8 cellular contexts compared by ENCODE assay signal in genomic region chr15:41972341-41973237, GRCh38. TPM values are rescaled to one million over a fixed set of nuclear protein-coding genes. Genes with fewer than 3 reads are reported as not detected.
DNase-seq lines count a peak whose midpoint lies in the region; ATAC-seq and TF ChIP-seq lines count a peak whose summit lies in the region.

Gene EHD4, minus strand, starts transcription at chr15:41972557. Its CDS starts 63 bp downstream, at chr15:41972494.

- no peaks in the 10 kb centered on the region for H3K9me3 Mint-ChIP-seq in activated naive CD8-positive, alpha-beta T cell treated with anti-CD3 and anti-CD28 coated beads, Interleukin-2, amount 50 U/mL, for 24 hours

- TF ChIP-seq CTCF in GM12873 (IDR thresholded peaks at IDR 0.05; ENCODE audit: insufficient read depth, low read depth, low read length, missing control alignments) (peak; percentile 42), cardiac muscle cell (IDR thresholded peaks at IDR 0.05; ENCODE audit: low read depth, low read length) (peak; percentile 27), parathyroid adenoma (IDR thresholded peaks at IDR 0.05) (peak; percentile 46), transverse colon (IDR thresholded peaks at IDR 0.05) (peak in 3 of 5 experiments; percentile 28 to 47 (median 39))

- peak within 1 kb of the TSS; percentile 91 for H3K27ac Mint-ChIP-seq in activated naive CD8-positive, alpha-beta T cell treated with anti-CD3 and anti-CD28 coated beads, Interleukin-2, amount 50 U/mL, for 24 hours

- H3K36me3 ChIP-seq in cardiac muscle cell (no peaks in the 10 kb centered on the region), parathyroid adenoma (ENCODE audit: control insufficient read depth, insufficient read depth, low read length) (no peaks in the 10 kb centered on the region), transverse colon (no peaks in the 10 kb centered on the region)

- 1 to 25% methylated on average over 4 to 64 of the region's 66 CpGs for WGBS in transverse colon (ENCODE audit: low coverage in 1 of 2), 2 donors

- peak; percentile 92 for TF ChIP-seq POLR2A in transverse colon (IDR thresholded peaks at IDR 0.05)

- H3K4me2 ChIP-seq in parathyroid adenoma (ENCODE audit: low read length): peak within 1 kb of the TSS; percentile 89

- no peaks in the 10 kb centered on the region for H3K9me3 ChIP-seq in cardiac muscle cell (ENCODE audit: low read depth)
- H3K9me3 ChIP-seq in parathyroid adenoma (ENCODE audit: control insufficient read depth, low read length): no peaks in the 10 kb centered on the region
- no peaks in the 10 kb centered on the region for H3K9me3 ChIP-seq in transverse colon

- DNase-seq in NCI-H1417 (lab: John Stamatoyannopoulos, UW) (peak; percentile 93 to 98 (median 96)), SW 1271 (lab: John Stamatoyannopoulos, UW) (peak; percentile 94 to 95), cardiac muscle cell (ENCODE audit: low read depth in 1 of 2, low spot score in 1 of 2) (peak; percentile 99 to 100), transverse colon (peak; percentile 99)
- DNase-seq in activated naive CD8-positive, alpha-beta T cell treated with anti-CD3 and anti-CD28 coated beads, Interleukin-2, amount 50 U/mL, for 24 hours: peak; percentile 95

- H3K4me3 ChIP-seq in cardiac muscle cell: peak within 1 kb of the TSS; percentile 74
- H3K4me3 ChIP-seq in parathyroid adenoma (ENCODE audit: low read depth, low read length): peak within 1 kb of the TSS; percentile 87
- peak within 1 kb of the TSS; percentile 67 to 94 (median 76) for H3K4me3 ChIP-seq in transverse colon

- H3K36me3 Mint-ChIP-seq in activated naive CD8-positive, alpha-beta T cell treated with anti-CD3 and anti-CD28 coated beads, Interleukin-2, amount 50 U/mL, for 24 hours (ENCODE audit: low read depth): peaks cover 3% of the 10 kb centered on the region

- H3K27me3 ChIP-seq in cardiac muscle cell (no peaks in the 10 kb centered on the region), parathyroid adenoma (ENCODE audit: control insufficient read depth, insufficient read depth, low read length) (no peaks in the 10 kb centered on the region), transverse colon (no peaks in the 10 kb centered on the region)

- H3K4me3 Mint-ChIP-seq in activated naive CD8-positive, alpha-beta T cell treated with anti-CD3 and anti-CD28 coated beads, Interleukin-2, amount 50 U/mL, for 24 hours: peak within 1 kb of the TSS; percentile 88

- H3K27ac ChIP-seq in cardiac muscle cell (peak within 1 kb of the TSS; percentile 90), parathyroid adenoma (peak within 1 kb of the TSS; percentile 84), transverse colon (peak within 1 kb of the TSS; percentile 82 to 96 (median 92))

- peak; percentile 86 for ATAC-seq in HG02759 (IDR thresholded peaks at IDR 0.05; ENCODE audit: unreplicated experiment)
- ATAC-seq in activated naive CD8-positive, alpha-beta T cell treated with anti-CD3 and anti-CD28 coated beads, Interleukin-2, amount 50 U/mL, for 24 hours: peak; percentile 87

- H2AFZ ChIP-seq in parathyroid adenoma: peak within 1 kb of the TSS; percentile 91

- in situ Hi-C loops in transverse colon (cut with MboI; ENCODE audit: low pct_ligation_motif_present in 1 of 4, low pct_unique_long_range_greater_than_20kb in 1 of 4, low sequenced_read_pairs in 3 of 4): no loop called here

- H3K4me1 ChIP-seq in cardiac muscle cell (ENCODE audit: low read depth) (peaks cover 15% of the 10 kb centered on the region), parathyroid adenoma (no peaks in the 10 kb centered on the region), transverse colon (peaks cover 0 to 56% (median 35%) of the 10 kb centered on the region in 4 donors)

- H3K4me1 Mint-ChIP-seq in activated naive CD8-positive, alpha-beta T cell treated with anti-CD3 and anti-CD28 coated beads, Interleukin-2, amount 50 U/mL, for 24 hours: peaks cover 47% of the 10 kb centered on the region

- no peak for TF ChIP-seq EP300 in transverse colon (IDR thresholded peaks at IDR 0.05; ENCODE audit: low read depth)

- H3K79me2 ChIP-seq in parathyroid adenoma: no peaks in the 10 kb centered on the region

- intact Hi-C loops in transverse colon (cut with DNase I; ENCODE audit: low total_unique reads): no loop called here

- H3K9ac ChIP-seq in parathyroid adenoma: no peak within 1 kb of the TSS

- peaks cover 14% of the 10 kb centered on the region for H3K27me3 Mint-ChIP-seq in activated naive CD8-positive, alpha-beta T cell treated with anti-CD3 and anti-CD28 coated beads, Interleukin-2, amount 50 U/mL, for 24 hours

RNA-seq across cellular contexts. Expression of gene EHD4, which starts in this region (rescaled TPM):
- total RNA-seq in cardiac muscle cell (42.8 and 56.4 TPM in 2 replicates), transverse colon (10 to 100 TPM; 16.9 to 55.4 (median 35.5) TPM)
- polyA plus RNA-seq in cardiac muscle cell: 47.4 and 70.5 TPM in 2 replicates

Comparison
In these comparisons a context has a peak if more than half of its experiments do, and no peak if none do; other contexts are left out.
1. Peak in every context shown above with its lines: DNase-seq, ATAC-seq, H3K4me3 ChIP-seq and H3K27ac ChIP-seq.